8 cellular contexts compared by ENCODE assay signal in the genomic region with DNA sequence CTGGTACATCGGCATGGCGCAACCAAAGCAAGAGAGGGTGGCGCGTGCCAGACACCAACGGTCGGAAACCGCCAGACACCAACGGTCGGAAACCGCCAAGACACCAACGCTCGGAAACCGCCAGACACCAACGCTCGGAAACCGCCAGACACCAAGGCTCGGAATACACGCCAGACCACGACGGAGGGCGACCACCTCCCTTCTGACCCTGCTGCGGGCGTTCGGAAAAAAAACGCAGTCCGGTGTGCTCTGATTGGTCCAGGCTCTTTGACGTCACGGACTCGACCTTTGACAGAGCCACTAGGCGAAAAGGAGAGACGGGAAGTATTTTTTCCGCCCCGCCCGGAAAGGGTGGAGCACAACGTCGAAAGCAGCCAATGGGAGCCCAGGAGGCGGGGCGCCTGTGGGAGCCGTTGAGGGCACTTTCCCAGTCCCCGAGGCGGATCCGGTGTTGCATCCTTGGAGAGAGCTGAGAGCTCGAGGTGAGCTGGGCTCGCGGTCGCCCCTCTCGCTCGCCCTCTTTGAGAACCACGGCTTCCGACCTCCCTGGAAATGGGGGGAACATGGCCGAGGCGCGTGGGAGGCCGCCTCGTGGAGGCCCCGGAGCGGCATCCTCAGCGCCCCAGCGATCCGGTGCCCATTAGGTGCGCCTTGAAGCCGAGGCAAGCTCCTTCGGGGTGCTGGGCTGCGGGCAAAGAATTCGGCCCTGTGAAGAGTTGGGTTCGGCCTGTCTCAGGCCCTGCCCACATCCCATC. TPM values are rescaled to one million over a fixed set of nuclear protein-coding genes. Genes with fewer than 3 reads are reported as not detected.
A peak's percentile ranks its signal among the peaks of the same experiment; 100 is the strongest.
DNase-seq lines count a peak whose midpoint lies in the region; ATAC-seq and TF ChIP-seq lines count a peak whose summit lies in the region.
"Not testable (repeated sequence)": the region's sequence is repeated elsewhere in the genome, so short reads cannot be mapped to it uniquely, and the experiment has no call there.

No MANE protein-coding gene starts in this region.

- intact Hi-C loops in activated CD4-positive, alpha-beta T cell treated with anti-CD3 and anti-CD28 coated beads for 36 hours (cut with DNase I, micrococcal nuclease); posterior cingulate gyrus (cut with DNase I): not testable (repeated sequence)

- H3K36me3 ChIP-seq in GM23338 (ENCODE audit: insufficient read depth); HUES64 (ENCODE audit: insufficient read depth, low read length); hepatocyte (replicated peaks; ENCODE audit: insufficient read depth, low read depth): not testable (repeated sequence)

- not testable (repeated sequence) for H3K9me2 ChIP-seq in GM23338 (ENCODE audit: insufficient read depth); hepatocyte (replicated peaks; ENCODE audit: insufficient read depth)

- not testable (repeated sequence) for TF ChIP-seq CTCF in GM23338 (conservative IDR thresholded peaks at IDR 0.05; ENCODE audit: low read depth in 2 of 2); hepatocyte (IDR thresholded peaks at IDR 0.05; ENCODE audit: poor library complexity)

- not testable (repeated sequence) for H4K20me1 ChIP-seq in GM23338 (replicated peaks; ENCODE audit: insufficient read depth); hepatocyte (ENCODE audit: insufficient read depth, poor library complexity, severe bottlenecking)

- not testable (repeated sequence) for H2AFZ ChIP-seq in GM23338
- H2AFZ ChIP-seq in hepatocyte, result peak overlapping the region; percentile 88

- peak overlapping the region; percentile 90 for H3K9ac ChIP-seq in HUES64 (ENCODE audit: low read depth, low read length)

- not testable (repeated sequence) for H3K36me3 Mint-ChIP-seq in GM23338 (ENCODE audit: low read depth); activated CD4-positive, alpha-beta T cell treated with anti-CD3 and anti-CD28 coated beads for 36 hours (ENCODE audit: low read depth)

- peak overlapping the region; percentile 99 for H3K27ac Mint-ChIP-seq in GM23338
- H3K27ac Mint-ChIP-seq in activated CD4-positive, alpha-beta T cell treated with anti-CD3 and anti-CD28 coated beads for 36 hours, result peak overlapping the region; percentile 99
- peak overlapping the region; percentile 99 to 100 for H3K27ac Mint-ChIP-seq in stimulated activated naive CD8-positive, alpha-beta T cell treated with anti-CD3 and anti-CD28 coated beads, Interleukin-15, amount 100 ng/mL, for 72 hours

- not testable (repeated sequence) for H3K9me3 ChIP-seq in HUES64 (ENCODE audit: insufficient read depth, low read depth, low read length); hepatocyte (ENCODE audit: low read depth)

- not testable (repeated sequence) for H3F3A ChIP-seq in GM23338 (replicated peaks; ENCODE audit: low read depth)

- peak overlapping the region; percentile 92; the same call in 1 of the 2 replicates for H3K27ac ChIP-seq in GM23338 (ENCODE audit: low read depth)
- peak overlapping the region; percentile 89; the same call in 1 of the 2 replicates for H3K27ac ChIP-seq in HUES64 (ENCODE audit: low read depth, low read length)
- peak overlapping the region; percentile 95 for H3K27ac ChIP-seq in hepatocyte

- H3K9me3 Mint-ChIP-seq in GM23338; activated CD4-positive, alpha-beta T cell treated with anti-CD3 and anti-CD28 coated beads for 36 hours (ENCODE audit: low read depth); stimulated activated naive CD8-positive, alpha-beta T cell treated with anti-CD3 and anti-CD28 coated beads, Interleukin-15, amount 100 ng/mL, for 72 hours: not testable (repeated sequence)

- peak; percentile 88 for ATAC-seq in GM23338
- peak; percentile 84 for ATAC-seq in activated CD4-positive, alpha-beta T cell treated with anti-CD3 and anti-CD28 coated beads for 36 hours
- ATAC-seq in stimulated activated naive CD8-positive, alpha-beta T cell treated with anti-CD3 and anti-CD28 coated beads, Interleukin-15, amount 100 ng/mL, for 72 hours, result peak; percentile 93

- WGBS in HUES64, result under 1% methylated on average over 36 of the region's 66 CpGs
- 1% methylated on average over 56 of the region's 66 CpGs for WGBS in hepatocyte (ENCODE audit: low lambda C conversion rate, missing lambda C conversion rate)

- H3K4me2 ChIP-seq in GM23338, result not testable (repeated sequence)
- H3K4me2 ChIP-seq in hepatocyte, result peak overlapping the region; percentile 77

- peak; percentile 59 for DNase-seq in GM04504 (ENCODE audit: low read depth)
- DNase-seq in GM23338 (ENCODE audit: low spot score), result peak; percentile 85
- DNase-seq in activated CD4-positive, alpha-beta T cell treated with anti-CD3 and anti-CD28 coated beads for 36 hours, result peak; percentile 87
- peak; percentile 24 for DNase-seq in brain pericyte (ENCODE audit: low read depth, low spot score)
- peak; percentile 86 for DNase-seq in hepatocyte (ENCODE audit: low spot score)
- DNase-seq in posterior cingulate gyrus, result peak; percentile 81 to 99 (median 92)
- peak; percentile 93 to 98 for DNase-seq in stimulated activated naive CD8-positive, alpha-beta T cell treated with anti-CD3 and anti-CD28 coated beads, Interleukin-15, amount 100 ng/mL, for 72 hours

- not testable (repeated sequence) for H3K4me1 Mint-ChIP-seq in GM23338; activated CD4-positive, alpha-beta T cell treated with anti-CD3 and anti-CD28 coated beads for 36 hours
- peaks cover 12% of the 10 kb centered on the region for H3K4me1 Mint-ChIP-seq in stimulated activated naive CD8-positive, alpha-beta T cell treated with anti-CD3 and anti-CD28 coated beads, Interleukin-15, amount 100 ng/mL, for 72 hours

- POLR2A ChIA-PET in activated CD4-positive, alpha-beta T cell treated with anti-CD3 and anti-CD28 coated beads for 36 hours (lab: Charles Lee), result not testable (repeated sequence)

- H3K79me2 ChIP-seq in GM23338 (replicated peaks; ENCODE audit: insufficient read depth), result not testable (repeated sequence)
- H3K79me2 ChIP-seq in hepatocyte, result peaks cover 10% of the 10 kb centered on the region

- H3K4me3 ChIP-seq in GM23338 (peak overlapping the region; percentile 61), HUES64 (ENCODE audit: low read length) (peak overlapping the region; percentile 72), hepatocyte (peak overlapping the region; percentile 87)

- CTCF ChIA-PET in activated CD4-positive, alpha-beta T cell treated with anti-CD3 and anti-CD28 coated beads for 36 hours (lab: Charles Lee), result not testable (repeated sequence)

- peak overlapping the region; percentile 96 for H3K4me3 Mint-ChIP-seq in GM23338
- peak overlapping the region; percentile 95 for H3K4me3 Mint-ChIP-seq in activated CD4-positive, alpha-beta T cell treated with anti-CD3 and anti-CD28 coated beads for 36 hours
- H3K4me3 Mint-ChIP-seq in stimulated activated naive CD8-positive, alpha-beta T cell treated with anti-CD3 and anti-CD28 coated beads, Interleukin-15, amount 100 ng/mL, for 72 hours, result peak overlapping the region; percentile 92 to 94

- not testable (repeated sequence) for H3K27me3 ChIP-seq in GM23338 (ENCODE audit: insufficient read depth); HUES64 (ENCODE audit: insufficient read depth, low read length); hepatocyte

- not testable (repeated sequence) for H3K27me3 Mint-ChIP-seq in GM23338 (ENCODE audit: insufficient read depth, low read depth, poor library complexity); activated CD4-positive, alpha-beta T cell treated with anti-CD3 and anti-CD28 coated beads for 36 hours; stimulated activated naive CD8-positive, alpha-beta T cell treated with anti-CD3 and anti-CD28 coated beads, Interleukin-15, amount 100 ng/mL, for 72 hours

- H3K4me1 ChIP-seq in GM23338 (ENCODE audit: insufficient read depth); HUES64 (ENCODE audit: insufficient read depth, low read length); hepatocyte (ENCODE audit: insufficient read depth): not testable (repeated sequence)

TF ChIP-seq in GM23338, 12 proteins besides CTCF, POLR2A, EP300 and RAD21:
- TF ChIP-seq CREB1 (CRISPR knock-in tag; IDR thresholded peaks at IDR 0.05; ENCODE audit: low read depth) (peak; percentile 88), POLR2AphosphoS5 (IDR thresholded peaks at IDR 0.05; ENCODE audit: low read depth) (peak; percentile 95)

RNA-seq across cellular contexts. Expression of a gene that starts 23.7 kb away (rescaled TPM):
- not detected in 2 replicates for total RNA-seq in GM23338 (2014; rRNA removed; shearing (Covaris generic))
- polyA plus RNA-seq in GM23338 (2016; fragmentation: Nextera tagmentation; extraction: Ambion mirVana) (0.14 and 0.34 TPM in 2 replicates), hepatocyte (0.17 and 0.19 TPM in 2 replicates)
- polyA plus RNA-seq in HUES64 (2013, experiment 1 of 2), result not detected
- polyA plus RNA-seq in HUES64 (2013, experiment 2 of 2), result not detected
- not detected for total RNA-seq in activated CD4-positive, alpha-beta T cell treated with anti-CD3 and anti-CD28 coated beads for 36 hours
- total RNA-seq in hepatocyte, result 0.07 TPM in 1 of 2 replicates, not detected in the other

RNA-seq across cellular contexts. Expression of a gene that starts 36.6 kb away (rescaled TPM):
- total RNA-seq in GM23338 (2014; rRNA removed; shearing (Covaris generic)), result not detected in 2 replicates
- polyA plus RNA-seq in GM23338 (2016; fragmentation: Nextera tagmentation; extraction: Ambion mirVana) (not detected in 2 replicates), hepatocyte (0.74 and 1.7 TPM in 2 replicates)
- polyA plus RNA-seq in HUES64 (2013, experiment 1 of 2), result not detected
- polyA plus RNA-seq in HUES64 (2013, experiment 2 of 2), result not detected
- under 1 TPM; 0.40 to 0.66 TPM for total RNA-seq in activated CD4-positive, alpha-beta T cell treated with anti-CD3 and anti-CD28 coated beads for 36 hours
- total RNA-seq in hepatocyte, result 0.47 and 2.4 TPM in 2 replicates

RNA-seq across cellular contexts. Expression of a gene that starts 51.8 kb away (rescaled TPM):
- total RNA-seq in GM23338 (2014; rRNA removed; shearing (Covaris generic)), result not detected in 2 replicates
- polyA plus RNA-seq in GM23338 (2016; fragmentation: Nextera tagmentation; extraction: Ambion mirVana) (0.92 and 1.4 TPM in 2 replicates), hepatocyte (0.38 and 0.45 TPM in 2 replicates)
- not detected for polyA plus RNA-seq in HUES64 (2013, experiment 1 of 2)
- not detected for polyA plus RNA-seq in HUES64 (2013, experiment 2 of 2)
- not detected for total RNA-seq in activated CD4-positive, alpha-beta T cell treated with anti-CD3 and anti-CD28 coated beads for 36 hours
- 0.07 TPM in 1 of 2 replicates, not detected in the other for total RNA-seq in hepatocyte

Comparison
In these comparisons a context has a peak if more than half of its experiments do, and no peak if none do; other contexts are left out.
1. Peak in every context shown above with its lines: DNase-seq, ATAC-seq, H3K4me3 ChIP-seq and H3K27ac ChIP-seq.
2. DNase-seq: peak in every context shown above with its lines; median percentile 96 in stimulated activated naive CD8-positive, alpha-beta T cell treated with anti-CD3 and anti-CD28 coated beads, Interleukin-15, amount 100 ng/mL, for 72 hours; 92 in posterior cingulate gyrus; 87 in activated CD4-positive, alpha-beta T cell treated with anti-CD3 and anti-CD28 coated beads for 36 hours; 86 in hepatocyte; 85 in GM23338; 59 in GM04504; 24 in brain pericyte.